ENCODE assay signal across 2 cellular contexts in genomic region chr1:212752256-212752933, GRCh38.
TF ChIP-seq lines count a peak whose summit lies in the region.

No MANE protein-coding gene starts in this region.

TF ChIP-seq in liver, 16 proteins besides CTCF, POLR2A, EP300 and RAD21:
- TF ChIP-seq JUND (IDR thresholded peaks at IDR 0.05), result no peak
- no peak for TF ChIP-seq NR2F2 (IDR thresholded peaks at IDR 0.05)
- no peak for TF ChIP-seq EGR1 (IDR thresholded peaks at IDR 0.05; ENCODE audit: low read depth in 2 of 2)
- no peak for TF ChIP-seq REST (IDR thresholded peaks at IDR 0.05)
- TF ChIP-seq HNF4A (conservative IDR thresholded peaks at IDR 0.05), result no peak
- no peak for TF ChIP-seq ZBTB33 (IDR thresholded peaks at IDR 0.05)
- TF ChIP-seq ATF3 (IDR thresholded peaks at IDR 0.05), result no peak
- TF ChIP-seq SP1 (IDR thresholded peaks at IDR 0.05), result peak; percentile 11
- TF ChIP-seq HNF4G (IDR thresholded peaks at IDR 0.05), result no peak
- peak; percentile 7 to 30 for TF ChIP-seq RXRA (IDR thresholded peaks at IDR 0.05)
- TF ChIP-seq TAF1 (conservative IDR thresholded peaks at IDR 0.05), result no peak
- no peak for TF ChIP-seq FOXA2 (IDR thresholded peaks at IDR 0.05)
- no peak for TF ChIP-seq FOXA1 (IDR thresholded peaks at IDR 0.05)
- TF ChIP-seq GABPA (IDR thresholded peaks at IDR 0.05 in 1 of 2, conservative IDR thresholded peaks at IDR 0.05 in 1 of 2), result no peak
- TF ChIP-seq YY1 (IDR thresholded peaks at IDR 0.05), result no peak
- TF ChIP-seq MAX (IDR thresholded peaks at IDR 0.05), result peak; percentile 52
TF ChIP-seq in liver: peak in this region for 3.

TF ChIP-seq in HepG2, 621 proteins besides CTCF, POLR2A, EP300 and RAD21:
- TF ChIP-seq ZMAT5 (CRISPR knock-in tag; IDR thresholded peaks at IDR 0.05; ENCODE audit: borderline replicate concordance, low read depth) (no peak), SOX13 (IDR thresholded peaks at IDR 0.05) (no peak), SOX13 (CRISPR knock-in tag; conservative IDR thresholded peaks at IDR 0.05 in 1 of 2, IDR thresholded peaks at IDR 0.05 in 1 of 2) (no peak), ZNF740 (CRISPR knock-in tag; IDR thresholded peaks at IDR 0.05) (no peak), GABPB1 (CRISPR knock-in tag; IDR thresholded peaks at IDR 0.05) (no peak), ISX (CRISPR knock-in tag; conservative IDR thresholded peaks at IDR 0.05) (no peak), ZFAT (CRISPR knock-in tag; conservative IDR thresholded peaks at IDR 0.05) (no peak), BORCS8-MEF2B (CRISPR knock-in tag; IDR thresholded peaks at IDR 0.05) (no peak), ZNF782 (CRISPR knock-in tag; IDR thresholded peaks at IDR 0.05; ENCODE audit: borderline replicate concordance) (no peak), ZMYM3 (CRISPR knock-in tag; IDR thresholded peaks at IDR 0.05) (no peak), TFE3 (CRISPR knock-in tag; IDR thresholded peaks at IDR 0.05) (no peak), RFX1 (IDR thresholded peaks at IDR 0.05) (no peak), MYC (CRISPR knock-in tag; IDR thresholded peaks at IDR 0.05; ENCODE audit: borderline replicate concordance) (no peak), ZNF724P (CRISPR knock-in tag; IDR thresholded peaks at IDR 0.05; ENCODE audit: borderline replicate concordance) (no peak), ZNF7 (CRISPR knock-in tag; IDR thresholded peaks at IDR 0.05) (no peak), ZC3H4 (CRISPR knock-in tag; IDR thresholded peaks at IDR 0.05; ENCODE audit: borderline replicate concordance) (no peak), ZNF710 (CRISPR knock-in tag; IDR thresholded peaks at IDR 0.05; ENCODE audit: borderline replicate concordance) (no peak)
